Comparison of ENCODE assay signal across 1 cellular context in the genomic region with DNA sequence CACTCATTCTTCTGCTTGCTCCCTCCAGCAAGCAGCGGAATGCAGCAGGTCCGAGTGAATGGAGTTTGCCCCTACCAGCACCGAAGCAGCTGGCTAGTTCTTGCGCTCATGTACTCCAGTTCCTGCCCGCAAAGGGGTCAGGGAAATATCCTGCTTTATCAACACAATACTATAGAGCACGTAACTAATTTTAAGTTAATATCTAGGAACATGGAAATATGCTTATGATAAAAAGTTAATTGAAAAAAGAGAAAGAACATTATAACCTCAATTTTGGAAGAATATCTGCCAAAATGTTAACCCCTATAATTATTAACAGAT.
TF ChIP-seq lines count a peak whose summit lies in the region.

No MANE protein-coding gene starts in this region.

TF ChIP-seq in HepG2, 621 proteins besides CTCF, POLR2A, EP300 and RAD21 (continued from another document):
- TF ChIP-seq, protein P1, sequence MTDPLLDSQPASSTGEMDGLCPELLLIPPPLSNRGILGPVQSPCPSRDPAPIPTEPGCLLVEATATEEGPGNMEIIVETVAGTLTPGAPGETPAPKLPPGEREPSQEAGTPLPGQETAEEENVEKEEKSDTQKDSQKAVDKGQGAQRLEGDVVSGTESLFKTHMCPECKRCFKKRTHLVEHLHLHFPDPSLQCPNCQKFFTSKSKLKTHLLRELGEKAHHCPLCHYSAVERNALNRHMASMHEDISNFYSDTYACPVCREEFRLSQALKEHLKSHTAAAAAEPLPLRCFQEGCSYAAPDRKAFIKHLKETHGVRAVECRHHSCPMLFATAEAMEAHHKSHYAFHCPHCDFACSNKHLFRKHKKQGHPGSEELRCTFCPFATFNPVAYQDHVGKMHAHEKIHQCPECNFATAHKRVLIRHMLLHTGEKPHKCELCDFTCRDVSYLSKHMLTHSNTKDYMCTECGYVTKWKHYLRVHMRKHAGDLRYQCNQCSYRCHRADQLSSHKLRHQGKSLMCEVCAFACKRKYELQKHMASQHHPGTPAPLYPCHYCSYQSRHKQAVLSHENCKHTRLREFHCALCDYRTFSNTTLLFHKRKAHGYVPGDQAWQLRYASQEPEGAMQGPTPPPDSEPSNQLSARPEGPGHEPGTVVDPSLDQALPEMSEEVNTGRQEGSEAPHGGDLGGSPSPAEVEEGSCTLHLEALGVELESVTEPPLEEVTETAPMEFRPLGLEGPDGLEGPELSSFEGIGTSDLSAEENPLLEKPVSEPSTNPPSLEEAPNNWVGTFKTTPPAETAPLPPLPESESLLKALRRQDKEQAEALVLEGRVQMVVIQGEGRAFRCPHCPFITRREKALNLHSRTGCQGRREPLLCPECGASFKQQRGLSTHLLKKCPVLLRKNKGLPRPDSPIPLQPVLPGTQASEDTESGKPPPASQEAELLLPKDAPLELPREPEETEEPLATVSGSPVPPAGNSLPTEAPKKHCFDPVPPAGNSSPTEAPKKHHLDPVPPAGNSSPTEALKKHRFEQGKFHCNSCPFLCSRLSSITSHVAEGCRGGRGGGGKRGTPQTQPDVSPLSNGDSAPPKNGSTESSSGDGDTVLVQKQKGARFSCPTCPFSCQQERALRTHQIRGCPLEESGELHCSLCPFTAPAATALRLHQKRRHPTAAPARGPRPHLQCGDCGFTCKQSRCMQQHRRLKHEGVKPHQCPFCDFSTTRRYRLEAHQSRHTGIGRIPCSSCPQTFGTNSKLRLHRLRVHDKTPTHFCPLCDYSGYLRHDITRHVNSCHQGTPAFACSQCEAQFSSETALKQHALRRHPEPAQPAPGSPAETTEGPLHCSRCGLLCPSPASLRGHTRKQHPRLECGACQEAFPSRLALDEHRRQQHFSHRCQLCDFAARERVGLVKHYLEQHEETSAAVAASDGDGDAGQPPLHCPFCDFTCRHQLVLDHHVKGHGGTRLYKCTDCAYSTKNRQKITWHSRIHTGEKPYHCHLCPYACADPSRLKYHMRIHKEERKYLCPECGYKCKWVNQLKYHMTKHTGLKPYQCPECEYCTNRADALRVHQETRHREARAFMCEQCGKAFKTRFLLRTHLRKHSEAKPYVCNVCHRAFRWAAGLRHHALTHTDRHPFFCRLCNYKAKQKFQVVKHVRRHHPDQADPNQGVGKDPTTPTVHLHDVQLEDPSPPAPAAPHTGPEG (CRISPR knock-in tag; IDR thresholded peaks at IDR 0.05): no peak
- TF ChIP-seq HNRNPH1 (optimal IDR thresholded peaks at IDR 0.05; ENCODE audit: low read depth, low read length) (no peak), HNF4A (CRISPR knock-in tag; IDR thresholded peaks at IDR 0.05) (peak; percentile 0; the same call in 1 of the 2 replicates), ZMYM2 (CRISPR knock-in tag; IDR thresholded peaks at IDR 0.05) (no peak)
- TF ChIP-seq, protein P2, sequence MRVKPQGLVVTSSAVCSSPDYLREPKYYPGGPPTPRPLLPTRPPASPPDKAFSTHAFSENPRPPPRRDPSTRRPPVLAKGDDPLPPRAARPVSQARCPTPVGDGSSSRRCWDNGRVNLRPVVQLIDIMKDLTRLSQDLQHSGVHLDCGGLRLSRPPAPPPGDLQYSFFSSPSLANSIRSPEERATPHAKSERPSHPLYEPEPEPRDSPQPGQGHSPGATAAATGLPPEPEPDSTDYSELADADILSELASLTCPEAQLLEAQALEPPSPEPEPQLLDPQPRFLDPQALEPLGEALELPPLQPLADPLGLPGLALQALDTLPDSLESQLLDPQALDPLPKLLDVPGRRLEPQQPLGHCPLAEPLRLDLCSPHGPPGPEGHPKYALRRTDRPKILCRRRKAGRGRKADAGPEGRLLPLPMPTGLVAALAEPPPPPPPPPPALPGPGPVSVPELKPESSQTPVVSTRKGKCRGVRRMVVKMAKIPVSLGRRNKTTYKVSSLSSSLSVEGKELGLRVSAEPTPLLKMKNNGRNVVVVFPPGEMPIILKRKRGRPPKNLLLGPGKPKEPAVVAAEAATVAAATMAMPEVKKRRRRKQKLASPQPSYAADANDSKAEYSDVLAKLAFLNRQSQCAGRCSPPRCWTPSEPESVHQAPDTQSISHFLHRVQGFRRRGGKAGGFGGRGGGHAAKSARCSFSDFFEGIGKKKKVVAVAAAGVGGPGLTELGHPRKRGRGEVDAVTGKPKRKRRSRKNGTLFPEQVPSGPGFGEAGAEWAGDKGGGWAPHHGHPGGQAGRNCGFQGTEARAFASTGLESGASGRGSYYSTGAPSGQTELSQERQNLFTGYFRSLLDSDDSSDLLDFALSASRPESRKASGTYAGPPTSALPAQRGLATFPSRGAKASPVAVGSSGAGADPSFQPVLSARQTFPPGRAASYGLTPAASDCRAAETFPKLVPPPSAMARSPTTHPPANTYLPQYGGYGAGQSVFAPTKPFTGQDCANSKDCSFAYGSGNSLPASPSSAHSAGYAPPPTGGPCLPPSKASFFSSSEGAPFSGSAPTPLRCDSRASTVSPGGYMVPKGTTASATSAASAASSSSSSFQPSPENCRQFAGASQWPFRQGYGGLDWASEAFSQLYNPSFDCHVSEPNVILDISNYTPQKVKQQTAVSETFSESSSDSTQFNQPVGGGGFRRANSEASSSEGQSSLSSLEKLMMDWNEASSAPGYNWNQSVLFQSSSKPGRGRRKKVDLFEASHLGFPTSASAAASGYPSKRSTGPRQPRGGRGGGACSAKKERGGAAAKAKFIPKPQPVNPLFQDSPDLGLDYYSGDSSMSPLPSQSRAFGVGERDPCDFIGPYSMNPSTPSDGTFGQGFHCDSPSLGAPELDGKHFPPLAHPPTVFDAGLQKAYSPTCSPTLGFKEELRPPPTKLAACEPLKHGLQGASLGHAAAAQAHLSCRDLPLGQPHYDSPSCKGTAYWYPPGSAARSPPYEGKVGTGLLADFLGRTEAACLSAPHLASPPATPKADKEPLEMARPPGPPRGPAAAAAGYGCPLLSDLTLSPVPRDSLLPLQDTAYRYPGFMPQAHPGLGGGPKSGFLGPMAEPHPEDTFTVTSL (CRISPR knock-in tag; IDR thresholded peaks at IDR 0.05; ENCODE audit: borderline replicate concordance): 0 out of 2 replicates have a peak, but pooled peaks have one; percentile 4
